In the genomic region with DNA sequence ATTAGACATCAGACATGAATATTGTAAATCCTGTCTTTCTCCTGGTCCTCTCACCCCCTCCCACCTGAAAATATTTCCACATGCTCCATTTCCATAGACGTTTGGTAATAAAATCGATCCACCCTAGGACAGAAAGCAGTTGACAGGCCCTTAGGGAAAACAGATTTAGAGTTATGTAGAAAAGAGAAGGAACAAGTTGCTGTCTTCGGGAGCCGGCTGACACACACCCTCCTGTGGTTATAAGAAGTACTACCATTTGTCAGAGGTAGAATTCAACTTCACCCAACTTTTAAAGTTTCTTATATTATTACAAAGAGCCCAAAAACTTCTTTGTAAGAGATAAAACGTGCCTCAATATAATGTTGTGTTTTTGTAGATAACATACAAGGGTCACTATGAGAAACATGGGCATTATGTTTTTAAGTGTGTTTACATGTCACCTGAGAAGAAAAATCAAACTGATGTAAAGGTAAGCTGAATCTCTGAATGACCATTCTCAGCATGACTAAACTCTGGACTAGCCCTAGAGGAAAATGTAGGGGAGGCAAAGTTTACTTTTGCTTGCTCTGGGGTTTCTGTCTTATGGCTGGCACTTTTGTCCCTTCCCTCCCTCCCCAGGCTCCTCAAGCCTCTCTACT, we compare ENCODE assay signal across 1 cellular context.
TF ChIP-seq lines count a peak whose summit lies in the region.

No MANE protein-coding gene starts in this region.

TF ChIP-seq in HCT116, 20 proteins besides CTCF, POLR2A, EP300 and RAD21 (continued from another document):
- TF ChIP-seq REST (IDR thresholded peaks at IDR 0.05; ENCODE audit: low read depth): no peak
- no peak for TF ChIP-seq ATF3 (IDR thresholded peaks at IDR 0.05)
- no peak for TF ChIP-seq SIN3A (IDR thresholded peaks at IDR 0.05; ENCODE audit: low read depth)
- TF ChIP-seq EZH2phosphoT487 (IDR thresholded peaks at IDR 0.05; ENCODE audit: borderline replicate concordance): no peak
TF ChIP-seq in HCT116: peak in this region for 0.
